21 cellular contexts compared by ENCODE assay signal in the genomic region with DNA sequence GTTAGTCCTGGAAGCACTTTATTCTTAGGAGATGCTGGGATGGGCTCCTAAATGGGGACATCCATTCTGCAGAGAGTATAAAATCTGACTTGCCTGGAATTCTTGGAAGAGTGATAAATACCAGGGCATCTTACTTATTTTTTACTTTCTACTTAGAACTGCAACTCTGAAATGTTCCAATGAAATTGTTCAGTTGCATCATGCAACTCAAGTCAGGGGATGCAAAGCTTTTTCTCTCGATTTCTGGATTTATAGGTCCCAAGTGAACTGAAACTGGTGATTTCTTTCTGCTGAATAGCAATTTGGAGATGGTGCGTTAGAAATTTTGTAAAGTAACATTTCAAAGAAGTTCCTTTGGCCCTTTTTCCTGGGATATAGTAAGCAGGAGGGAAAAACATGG.
DNase-seq lines count a peak whose midpoint lies in the region; ATAC-seq, FAIRE-seq and TF ChIP-seq lines count a peak whose summit lies in the region.
"Had no signal": no experiment of that assay in that cellular context is flagged by ENCODE, and none has a peak within 500 bp of the region (broad histone marks: within the 10 kb centered on the region; RNA-seq: fewer than 3 reads in every experiment).

No MANE protein-coding gene starts in this region.

- H3K9ac ChIP-seq in adipocyte (ENCODE audit: low read length), result peak overlapping the region; percentile 28

- WGBS in testis, 2 donors, result 55 to 65% methylated on average over 2 of the region's 2 CpGs

- peak overlapping the region; percentile 34 for H3K4me3 ChIP-seq in adipocyte (ENCODE audit: low read length)
- H3K4me3 ChIP-seq in fibroblast of villous mesenchyme (ENCODE audit: low read depth, low read length), result no peak overlapping the region
- no peak overlapping the region for H3K4me3 ChIP-seq in skeletal muscle cell (ENCODE audit: low read depth, low read length)
- no peak overlapping the region for H3K4me3 ChIP-seq in testis
- H3K4me3 ChIP-seq: A549, GM23338 had no signal

- intact Hi-C loops in testis (cut with DNase I; ENCODE audit: low total_unique reads), result no loop called here

- DNase-seq in adipocyte (ENCODE audit: low read depth), result no peak
- DNase-seq in fibroblast of villous mesenchyme (ENCODE audit: low read depth), result peak; percentile 15
- DNase-seq in skeletal muscle cell (ENCODE audit: low read depth), result peak; percentile 48
- no peak for DNase-seq in testis
- no peak for DNase-seq in GM12891 (ENCODE audit: insufficient read length, low spot score)
- DNase-seq: 8988T; ACHN; C1 segment of cervical spinal cord; Calu3; CD4-positive, alpha-beta memory T cell; COR-L47; DMS53; DMS79 treated with DMSO at 0.1 percent for 48 hours; GF-D8; H9 had no signal

- H3K9me3 ChIP-seq in adipocyte (ENCODE audit: control insufficient read depth, low read length), result no peaks in the 10 kb centered on the region
- H3K9me3 ChIP-seq in testis, result no peaks in the 10 kb centered on the region
- H3K9me3 ChIP-seq: A549 had no signal

- no peak for FAIRE-seq in GM12891 (lab: Jason Lieb, UNC)
- FAIRE-seq: A549, GM12892, GM19239 had no signal

- no peaks in the 10 kb centered on the region for H3K27me3 ChIP-seq in adipocyte (replicated peaks; ENCODE audit: control insufficient read depth, insufficient read depth, low read length)
- H3K27me3 ChIP-seq in testis, result no peaks in the 10 kb centered on the region

- H3K36me3 ChIP-seq in adipocyte (ENCODE audit: control insufficient read depth, insufficient read depth, low read length, severe bottlenecking), result no peaks in the 10 kb centered on the region
- no peaks in the 10 kb centered on the region for H3K36me3 ChIP-seq in testis (ENCODE audit: low read depth, missing control alignments)

- H3K27ac ChIP-seq in testis, result no peak overlapping the region
- H3K27ac ChIP-seq: A549 had no signal

- H3K4me1 ChIP-seq in adipocyte (ENCODE audit: control insufficient read depth, insufficient read depth, low read length), result peaks cover 32% of the 10 kb centered on the region
- H3K4me1 ChIP-seq in testis, result no peaks in the 10 kb centered on the region
- H3K4me1 ChIP-seq: A549 had no signal

- TF ChIP-seq CTCF in fibroblast of villous mesenchyme (IDR thresholded peaks at IDR 0.05; ENCODE audit: insufficient read depth, low read depth, low read length) (no peak), testis (IDR thresholded peaks at IDR 0.05) (no peak)

- TF ChIP-seq POLR2A in testis (IDR thresholded peaks at IDR 0.05) (no peak), GM12891 (IDR thresholded peaks at IDR 0.05; ENCODE audit: low read depth, low read length) (no peak)

- no peak for ATAC-seq in HG03432 (IDR thresholded peaks at IDR 0.05; ENCODE audit: unreplicated experiment)
- ATAC-seq: A549, GM23338, HCT116 had no signal

TF ChIP-seq in GM12891, 5 proteins besides CTCF, POLR2A, EP300 and RAD21:
- TF ChIP-seq SPI1 (IDR thresholded peaks at IDR 0.05; ENCODE audit: low read depth, low read length), result no peak
- TF ChIP-seq PAX5 (IDR thresholded peaks at IDR 0.05; ENCODE audit: insufficient read depth, low read length, severe bottlenecking), result no peak
- no peak for TF ChIP-seq POU2F2 (IDR thresholded peaks at IDR 0.05; ENCODE audit: low read depth, low read length)
- no peak for TF ChIP-seq TAF1 (IDR thresholded peaks at IDR 0.05; ENCODE audit: low read depth, low read length)
- no peak for TF ChIP-seq POLR2AphosphoS5 (IDR thresholded peaks at IDR 0.05; ENCODE audit: low read depth, low read length)

Comparison
In these comparisons a context has a peak if more than half of its experiments do, and no peak if none do; other contexts are left out.
1. DNase-seq: peak in fibroblast of villous mesenchyme (single experiment) and skeletal muscle cell (single experiment); none in adipocyte (single experiment), testis (single experiment) and GM12891 (single experiment).